8 cellular contexts compared by ENCODE assay signal in the genomic region with DNA sequence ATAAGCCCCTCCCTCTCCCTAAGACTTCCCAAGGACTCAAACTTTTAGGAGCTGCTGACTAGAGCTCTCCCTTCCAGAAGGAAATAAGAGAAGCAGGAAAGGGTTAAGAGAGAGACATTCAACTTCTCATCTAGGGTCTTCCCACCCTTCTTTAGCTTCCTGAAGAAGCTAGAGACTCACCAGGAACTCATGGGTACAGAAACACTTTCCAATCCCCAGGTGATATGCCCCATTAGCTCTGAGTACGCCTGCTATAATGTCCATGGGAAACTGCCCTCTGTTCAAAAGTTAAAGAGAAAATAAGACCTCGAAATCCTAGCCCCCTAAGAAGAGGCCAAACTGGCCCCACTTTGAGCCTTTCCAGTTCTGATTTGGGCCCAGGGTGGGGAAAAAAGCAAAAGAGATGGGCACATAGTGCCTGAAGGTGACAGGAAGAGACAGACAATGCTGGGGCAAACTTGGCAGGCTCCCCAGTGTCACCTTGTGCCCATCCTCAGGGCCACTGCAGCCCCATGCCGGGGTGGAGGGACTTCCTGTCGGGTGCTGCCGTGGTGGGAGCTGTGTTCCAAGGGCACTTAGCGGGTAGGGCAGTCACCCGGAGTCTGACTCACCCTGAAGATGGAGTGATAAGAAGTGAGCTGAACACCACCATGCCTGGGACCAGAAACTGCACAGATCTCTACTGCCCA. TPM values are rescaled to one million over a fixed set of nuclear protein-coding genes. Genes with fewer than 3 reads are reported as not detected.
DNase-seq lines count a peak whose midpoint lies in the region; ATAC-seq and TF ChIP-seq lines count a peak whose summit lies in the region.

No MANE protein-coding gene starts in this region.

- no peak for ATAC-seq in GM19023 (IDR thresholded peaks at IDR 0.05; ENCODE audit: unreplicated experiment)
- no peak for ATAC-seq in HG03521 (IDR thresholded peaks at IDR 0.05; ENCODE audit: unreplicated experiment)

- H3K4me3 ChIP-seq in fibroblast of villous mesenchyme (ENCODE audit: low read depth, low read length): no peak overlapping the region

- DNase-seq in M059J (ENCODE audit: low read depth): peak; percentile 82
- peak; percentile 77 for DNase-seq in activated CD8-positive, alpha-beta memory T cell treated with anti-CD3 and anti-CD28 coated beads, Interleukin-2, amount 50 U/mL, for 48 hours
- peak; percentile 83 for DNase-seq in fibroblast of villous mesenchyme (ENCODE audit: low read depth)
- DNase-seq in stimulated activated CD4-positive, alpha-beta T cell treated with anti-CD3 and anti-CD28 coated beads, Interleukin-12 subunit alpha, Interleukin-12 subunit beta, amount 100 ng/mL, for 48 hours (ENCODE audit: low read depth in 2 of 3, low spot score in 1 of 3): peak; percentile 31 to 47 (median 38)
- DNase-seq in CD1c-positive myeloid dendritic cell (ENCODE audit: extremely low spot score): no peak
- DNase-seq in putamen (ENCODE audit: low spot score): no peak

- TF ChIP-seq CTCF in fibroblast of villous mesenchyme (IDR thresholded peaks at IDR 0.05; ENCODE audit: insufficient read depth, low read depth, low read length): no peak

RNA-seq across cellular contexts. Expression of a gene that starts 29.5 kb away (rescaled TPM):
- total RNA-seq in M059J (2014; rRNA removed; shearing (Covaris generic)): 16.4 and 25.6 TPM in 2 replicates
- 18.6 and 25.4 TPM in 2 replicates for total RNA-seq in fibroblast of villous mesenchyme

RNA-seq across cellular contexts. Expression of a gene that starts 32.5 kb away (rescaled TPM):
- total RNA-seq in M059J (2014; rRNA removed; shearing (Covaris generic)): 1.5 and 3.5 TPM in 2 replicates
- total RNA-seq in fibroblast of villous mesenchyme: 3.5 and 5.5 TPM in 2 replicates

Comparison
In these comparisons a context has a peak if more than half of its experiments do, and no peak if none do; other contexts are left out.
1. DNase-seq: peak in M059J (single experiment), activated CD8-positive, alpha-beta memory T cell treated with anti-CD3 and anti-CD28 coated beads, Interleukin-2, amount 50 U/mL, for 48 hours (single experiment), fibroblast of villous mesenchyme (single experiment) and stimulated activated CD4-positive, alpha-beta T cell treated with anti-CD3 and anti-CD28 coated beads, Interleukin-12 subunit alpha, Interleukin-12 subunit beta, amount 100 ng/mL, for 48 hours (3 of 3); none in CD1c-positive myeloid dendritic cell (single experiment) and putamen (single experiment).